Comparison of ENCODE assay signal across 8 cellular contexts in genomic region chr11:72433455-72434061, GRCh38. TPM values are rescaled to one million over a fixed set of nuclear protein-coding genes. Genes with fewer than 3 reads are reported as not detected.
DNase-seq lines count a peak whose midpoint lies in the region; ATAC-seq, FAIRE-seq and TF ChIP-seq lines count a peak whose summit lies in the region.

No MANE protein-coding gene starts in this region.

- CTCF ChIA-PET in H1 (lab: Charles Lee; ENCODE audit: partially characterized antibody) = interaction anchor here (0.6 to 13.2 kb wide), 21 partner anchors 13 to 296 kb away, joined by 3 to 262 read pairs (median 8); partner anchors contain the start of gene PHOX2A

- H3F3A ChIP-seq in OCI-LY1 (ENCODE audit: insufficient read depth, low read length) = no peaks in the 10 kb centered on the region

- H3K9me2 ChIP-seq in OCI-LY1 (ENCODE audit: low read depth, low read length) = no peaks in the 10 kb centered on the region

- peak; percentile 22 for DNase-seq in GM13977 (ENCODE audit: low spot score)
- no peak for DNase-seq in H1 (ENCODE audit: low read depth in 1 of 2, low spot score in 2 of 2)
- DNase-seq in osteoblast (ENCODE audit: insufficient read length, low spot score, missing footprints) = peak; percentile 73
- DNase-seq in DMS79 treated with DMSO at 0.1 percent for 48 hours (lab: John Stamatoyannopoulos, UW) = no peak
- DNase-seq in omental fat pad (ENCODE audit: low spot score) = no peak
- DNase-seq in SHP77 treated with DMSO at 0.1 percent for 48 hours (lab: John Stamatoyannopoulos, UW) = no peak

- no peak overlapping the region for H3K23ac ChIP-seq in H1 (ENCODE audit: insufficient read length)

- H3K9ac ChIP-seq in OCI-LY1 (ENCODE audit: low read length) (peak overlapping the region; percentile 82), H1 (replicated peaks in 1 of 4; ENCODE audit: extremely low read depth in 1 of 4, low read depth in 3 of 4, low read length in 3 of 4) (no peak overlapping the region)

- no peak overlapping the region for H3K56ac ChIP-seq in H1 (replicated peaks; ENCODE audit: insufficient read length, low read depth, low read length)

- ATAC-seq in GM18858 (IDR thresholded peaks at IDR 0.05; ENCODE audit: unreplicated experiment) (no peak), omental fat pad (ENCODE audit: low FRiP score) (no peak)

- no peak overlapping the region for H2BK15ac ChIP-seq in H1 (ENCODE audit: low read length)

- no peak for FAIRE-seq in H1 (lab: Jason Lieb, UNC)

- no peak overlapping the region for H2BK120ac ChIP-seq in H1 (replicated peaks; ENCODE audit: low read depth, low read length)

- 89% methylated on average over 15 of the region's 15 CpGs; no CpG with 5 or more reads in 1 of the 2 experiments for WGBS in H1 (ENCODE audit: extremely low coverage in 1 of 2, insufficient coverage in 1 of 2, insufficient read length in 1 of 2, insufficient replicate concordance in 2 of 2, low coverage in 1 of 2, low lambda C conversion rate in 2 of 2, missing lambda C conversion rate in 1 of 2), 2 experiments

- H2BK5ac ChIP-seq in H1 (ENCODE audit: low read depth, low read length) = no peak overlapping the region

- peaks cover 31% of the 10 kb centered on the region for H3K4me1 ChIP-seq in OCI-LY1 (ENCODE audit: insufficient read depth, low read length, severe bottlenecking)
- H3K4me1 ChIP-seq in H1 (replicated peaks in 1 of 4; ENCODE audit: control insufficient read depth in 3 of 4, insufficient read depth in 4 of 4, low read length in 3 of 4) = no peaks in the 10 kb centered on the region
- peaks cover 14% of the 10 kb centered on the region for H3K4me1 ChIP-seq in osteoblast (ENCODE audit: insufficient read depth, low read length)

- no peak overlapping the region for H3K14ac ChIP-seq in H1 (ENCODE audit: insufficient read length)

- no peak overlapping the region for H2AK5ac ChIP-seq in H1 (ENCODE audit: low read depth, low read length)

- TF ChIP-seq CTCF in GM13977 (IDR thresholded peaks at IDR 0.05; ENCODE audit: extremely low read depth, insufficient read depth, missing control alignments) (no peak), OCI-LY1 (IDR thresholded peaks at IDR 0.05; ENCODE audit: low read length) (no peak), H1 (IDR thresholded peaks at IDR 0.05; ENCODE audit: control extremely low read depth in 1 of 3, insufficient read depth in 1 of 3, low read depth in 1 of 3, low read length in 3 of 3) (no peak), osteoblast (IDR thresholded peaks at IDR 0.05; ENCODE audit: extremely low read depth, low read depth, low read length) (no peak), omental fat pad (IDR thresholded peaks at IDR 0.05) (no peak)

- peak overlapping the region; percentile 87 for H3K4me3 ChIP-seq in OCI-LY1 (ENCODE audit: low read depth, low read length, poor library complexity, severe bottlenecking)
- peak overlapping the region; percentile 50 to 86 (median 76) for H3K4me3 ChIP-seq in H1 (ENCODE audit: extremely low read depth in 1 of 4, insufficient read depth in 2 of 4, low read depth in 3 of 4, low read length in 4 of 4)
- peak overlapping the region; percentile 98 for H3K4me3 ChIP-seq in osteoblast (ENCODE audit: insufficient read depth, low read length)

- H4K8ac ChIP-seq in H1 (ENCODE audit: extremely low read depth, insufficient read depth, low read length) = peak overlapping the region; percentile 66

- H3K4me2 ChIP-seq in OCI-LY1 (ENCODE audit: low read length) (peak overlapping the region; percentile 88), H1 (ENCODE audit: insufficient read depth in 1 of 2, low read depth in 2 of 2, low read length in 2 of 2) (peak overlapping the region; percentile 8 to 69; a peak in 3 of 4 replicates), osteoblast (ENCODE audit: insufficient read depth, low read length) (peak overlapping the region; percentile 96)

- H3K36me3 ChIP-seq in OCI-LY1 (ENCODE audit: insufficient read depth, low read length) = peaks cover 13% of the 10 kb centered on the region; the same call in 1 of the 2 replicates
- H3K36me3 ChIP-seq in H1 (ENCODE audit: control insufficient read depth in 2 of 4, insufficient read depth in 4 of 4, low read length in 3 of 4) = peaks cover 0 to 8% (median 0%) of the 10 kb centered on the region in 4 experiments; a peak in 3 of 8 replicates
- peaks cover 16% of the 10 kb centered on the region for H3K36me3 ChIP-seq in osteoblast (ENCODE audit: insufficient read depth, low read length)

- peak overlapping the region; percentile 35; the same call in 1 of the 2 replicates for H2AFZ ChIP-seq in OCI-LY1 (ENCODE audit: low read length)
- H2AFZ ChIP-seq in H1 (ENCODE audit: low read length) = peak overlapping the region; percentile 7; the same call in 1 of the 2 replicates
- peak overlapping the region; percentile 97 for H2AFZ ChIP-seq in osteoblast (ENCODE audit: low read length)

- H2BK20ac ChIP-seq in H1 (ENCODE audit: low read length) = no peak overlapping the region

- no peak overlapping the region for H4K5ac ChIP-seq in H1 (ENCODE audit: insufficient read length, low read depth, low read length)

- POLR2A ChIA-PET in H1 (lab: Charles Lee; ENCODE audit: partially characterized antibody) = interaction anchor here (0.5 to 1.4 kb wide), 3 partner anchors 123 to 237 kb away, joined by 3 to 6 read pairs (median 3); no protein-coding TSS in a partner anchor

- no peak overlapping the region for H2BK12ac ChIP-seq in H1 (ENCODE audit: low read depth, low read length)

- in situ Hi-C loops in GM13977 (cut with MboI; ENCODE audit: low pct_unique_long_range_greater_than_20kb, low sequenced_read_pairs, unreplicated experiment) = loop anchor here (10.0 kb wide), 1 partner anchor 139 kb away; no protein-coding TSS in a partner anchor

- no peaks in the 10 kb centered on the region for H3K79me1 ChIP-seq in H1 (ENCODE audit: low read depth, low read length)

- TF ChIP-seq POLR2A in H1 (IDR thresholded peaks at IDR 0.05; ENCODE audit: control extremely low read depth in 1 of 2, low read depth in 2 of 2, low read length in 2 of 2) = no peak; a peak in 1 of 3 replicates

- no peak overlapping the region for H3K18ac ChIP-seq in H1 (ENCODE audit: extremely low read depth, low read length)

- H3K27ac ChIP-seq in OCI-LY1 (ENCODE audit: low read depth, low read length, poor library complexity, severe bottlenecking) (peak overlapping the region; percentile 44), H1 (ENCODE audit: low read depth, low read length) (no peak overlapping the region), osteoblast (ENCODE audit: low read depth, low read length) (peak overlapping the region; percentile 87)

- H3K9me3 ChIP-seq in OCI-LY1 (ENCODE audit: low read length) (no peaks in the 10 kb centered on the region), H1 (ENCODE audit: insufficient read depth in 2 of 2, low read depth in 1 of 2, low read length in 1 of 2) (no peaks in the 10 kb centered on the region), osteoblast (ENCODE audit: low read depth, low read length) (no peaks in the 10 kb centered on the region)

- no peak for TF ChIP-seq EP300 in H1 (IDR thresholded peaks at IDR 0.05; ENCODE audit: borderline replicate concordance in 1 of 2, low read depth in 2 of 2, low read length in 2 of 2)

- H3K79me2 ChIP-seq in OCI-LY1 (ENCODE audit: insufficient read depth, low read length) (no peaks in the 10 kb centered on the region), H1 (ENCODE audit: control insufficient read depth in 1 of 2, insufficient read depth in 2 of 2, low read length in 2 of 2) (no peaks in the 10 kb centered on the region; a peak in 1 of 4 replicates), osteoblast (ENCODE audit: insufficient read depth, low read length) (peaks cover 13% of the 10 kb centered on the region)

- peak overlapping the region; percentile 87 for H3K4ac ChIP-seq in H1 (replicated peaks; ENCODE audit: insufficient read length, low read depth, low read length)

- no peak overlapping the region for H4K91ac ChIP-seq in H1 (replicated peaks; ENCODE audit: insufficient read length, low read length)

- H3K23me2 ChIP-seq in H1 (ENCODE audit: low read depth, low read length) = no peaks in the 10 kb centered on the region; the same call in 1 of the 2 replicates

- no peak for TF ChIP-seq RAD21 in H1 (IDR thresholded peaks at IDR 0.05 in 1 of 2, conservative IDR thresholded peaks at IDR 0.05 in 1 of 2; ENCODE audit: low read depth in 2 of 2, low read length in 2 of 2)

- H4K20me1 ChIP-seq in OCI-LY1 (ENCODE audit: insufficient read depth, low read length) = no peaks in the 10 kb centered on the region
- H4K20me1 ChIP-seq in H1 (replicated peaks in 1 of 2; ENCODE audit: control insufficient read depth in 1 of 2, insufficient read depth in 2 of 2, low read length in 2 of 2) = peaks cover 0 to 1% of the 10 kb centered on the region in 2 experiments
- peaks cover 12% of the 10 kb centered on the region for H4K20me1 ChIP-seq in osteoblast (ENCODE audit: insufficient read depth, low read length)

- H3K27me3 ChIP-seq in OCI-LY1 (ENCODE audit: insufficient read depth, low read length) (no peaks in the 10 kb centered on the region), H1 (replicated peaks in 1 of 4; ENCODE audit: control insufficient read depth in 3 of 4, extremely low read depth in 1 of 4, insufficient read depth in 3 of 4, low read length in 3 of 4) (no peaks in the 10 kb centered on the region), osteoblast (ENCODE audit: insufficient read depth, low read length) (no peaks in the 10 kb centered on the region)

TF ChIP-seq in H1, 55 proteins besides CTCF, POLR2A, EP300 and RAD21:
- TF ChIP-seq SRF (IDR thresholded peaks at IDR 0.05; ENCODE audit: low read depth, low read length) = no peak
- TF ChIP-seq SUZ12 (IDR thresholded peaks at IDR 0.05; ENCODE audit: low read length) = no peak
- no peak for TF ChIP-seq SIN3A (conservative IDR thresholded peaks at IDR 0.05 in 1 of 2, IDR thresholded peaks at IDR 0.05 in 1 of 2; ENCODE audit: low read depth in 1 of 2, low read length in 2 of 2)
- TF ChIP-seq RFX5 (IDR thresholded peaks at IDR 0.05; ENCODE audit: borderline replicate concordance, low read depth, low read length) = no peak
- no peak for TF ChIP-seq CBX8 (IDR thresholded peaks at IDR 0.05; ENCODE audit: borderline replicate concordance, low read depth, low read length)

RNA-seq across cellular contexts. Expression of gene CLPB, which starts 0.8 kb away (rescaled TPM):
- 24.0 and 28.1 TPM in 2 replicates for total RNA-seq in H1 (2021; fragmentation: NEBNext Ultra II Directional; extraction: Animal tissue kit (Norgen Biotek cat#: 25700))
- polyA plus RNA-seq in H1 (2011; rRNA removed) = 10.1 and 10.7 TPM in 2 replicates
- 11.6 TPM for polyA plus RNA-seq in H1 (2011; cell fraction: cytosol; rRNA removed)
- polyA plus RNA-seq in H1 (2011; cell fraction: nucleus; rRNA removed) = 25.9 TPM
- 14.3 to 16.7 TPM (median 15.9 TPM) in 4 replicates for polyA plus RNA-seq in H1 (2012, experiment 1 of 2)
- polyA plus RNA-seq in H1 (2012, experiment 2 of 2) = 10.5 TPM
- polyA plus RNA-seq in H1 (2013, experiment 1 of 2) = 11.5 TPM
- 11.2 TPM for polyA plus RNA-seq in H1 (2013, experiment 2 of 2)
- 58.8 and 81.3 TPM in 2 replicates for polyA minus RNA-seq in H1 (2011; rRNA and poly(A)+ RNA removed)
- 16.9 TPM for polyA minus RNA-seq in H1 (2011; cell fraction: cytosol; rRNA and poly(A)+ RNA removed)
- 37.0 TPM for polyA minus RNA-seq in H1 (2011; cell fraction: nucleus; rRNA and poly(A)+ RNA removed)
- 18.9 and 20.3 TPM in 2 replicates for total RNA-seq in osteoblast
- total RNA-seq in omental fat pad = 10 to 100 TPM; 24.7 to 29.0 (median 26.3) TPM

Comparison
In these comparisons a context has a peak if more than half of its experiments do, and no peak if none do; other contexts are left out.
1. DNase-seq: peak in GM13977 (single experiment) and osteoblast (single experiment); none in H1 (0 of 2), DMS79 treated with DMSO at 0.1 percent for 48 hours (single experiment), omental fat pad (single experiment) and SHP77 treated with DMSO at 0.1 percent for 48 hours (single experiment).
2. H2AFZ ChIP-seq: peak in every context shown above with its lines; median percentile 97 in osteoblast; 35 in OCI-LY1; 7 in H1.
3. H3K4me2 ChIP-seq: peak in every context shown above with its lines; median percentile 96 in osteoblast; 88 in OCI-LY1; 38 in H1.
4. Peak in every context shown above with its lines, with median percentiles within 50 percentile points of each other: H3K4me3 ChIP-seq.